Comparison of ENCODE assay signal across 27 cellular contexts in genomic region chr3:109899930-109900329, GRCh38.
"Had no signal": no experiment of that assay in that cellular context is flagged by ENCODE, and none has a peak within 500 bp of the region (broad histone marks: within the 10 kb centered on the region; RNA-seq: fewer than 3 reads in every experiment).

No MANE protein-coding gene starts in this region.

- H3K9me3 Mint-ChIP-seq: activated CD4-positive, alpha-beta T cell treated with anti-CD3 and anti-CD28 coated beads, Interleukin-2, amount 10 ng/mL, durations not matched to agents 24 days and 14 days; effector memory CD8-positive, alpha-beta T cell had no signal

- H3K27me3 Mint-ChIP-seq: activated CD4-positive, alpha-beta memory T cell treated with anti-CD3 and anti-CD28 coated beads, Interleukin-2, amount 10 ng/mL, durations not matched to agents 7 days and 5 days; activated CD4-positive, alpha-beta T cell treated with anti-CD3 and anti-CD28 coated beads, Interleukin-2, amount 10 ng/mL, durations not matched to agents 24 days and 14 days; activated naive CD8-positive, alpha-beta T cell; effector memory CD8-positive, alpha-beta T cell; naive thymus-derived CD8-positive, alpha-beta T cell had no signal

- ATAC-seq: effector memory CD8-positive, alpha-beta T cell; gastrocnemius medialis; naive thymus-derived CD8-positive, alpha-beta T cell; stimulated activated naive CD8-positive, alpha-beta T cell treated with anti-CD3 and anti-CD28 coated beads, Interleukin-15, Interleukin-2, amounts not matched to agents 100 U/mL and 50 U/mL, for 24 hours; upper lobe of right lung had no signal

- H3K4me3 Mint-ChIP-seq: activated CD4-positive, alpha-beta memory T cell treated with anti-CD3 and anti-CD28 coated beads, Interleukin-2, amount 10 ng/mL, durations not matched to agents 7 days and 5 days; activated CD4-positive, alpha-beta T cell treated with anti-CD3 and anti-CD28 coated beads, Interleukin-2, amount 10 ng/mL, durations not matched to agents 24 days and 14 days; activated naive CD8-positive, alpha-beta T cell; effector memory CD8-positive, alpha-beta T cell; mesothelial cell of epicardium had no signal

- H3K9me3 ChIP-seq: breast epithelium, colonic mucosa, esophagus muscularis mucosa, gastrocnemius medialis, left ventricle myocardium inferior, neutrophil, ovary, prostate gland, right atrium auricular region, thyroid gland, upper lobe of right lung had no signal

- DNase-seq: activated CD4-positive, alpha-beta memory T cell treated with anti-CD3 and anti-CD28 coated beads, Interleukin-2, amount 10 ng/mL, durations not matched to agents 7 days and 5 days; activated CD4-positive, alpha-beta T cell treated with anti-CD3 and anti-CD28 coated beads, Interleukin-2, amount 10 ng/mL, durations not matched to agents 24 days and 14 days; activated naive CD4-positive, alpha-beta T cell; amniotic stem cell; colonic mucosa; dorsolateral prefrontal cortex; effector memory CD8-positive, alpha-beta T cell; gastrocnemius medialis; hypothalamus; left ventricle myocardium inferior; mammary epithelial cell; naive thymus-derived CD8-positive, alpha-beta T cell; ovary; stimulated activated CD4-positive, alpha-beta T cell treated with anti-CD3 and anti-CD28 coated beads, Interleukin-4, amount 100 ng/mL, for 4 hours; stimulated activated naive CD8-positive, alpha-beta T cell treated with anti-CD3 and anti-CD28 coated beads, Interleukin-15, Interleukin-2, amounts not matched to agents 100 U/mL and 50 U/mL, for 24 hours; substantia nigra; T-helper 1 cell; T1000; thyroid gland; upper lobe of right lung had no signal

- H3K27ac Mint-ChIP-seq: activated CD4-positive, alpha-beta memory T cell treated with anti-CD3 and anti-CD28 coated beads, Interleukin-2, amount 10 ng/mL, durations not matched to agents 7 days and 5 days; activated CD4-positive, alpha-beta T cell treated with anti-CD3 and anti-CD28 coated beads, Interleukin-2, amount 10 ng/mL, durations not matched to agents 24 days and 14 days; activated naive CD8-positive, alpha-beta T cell; mesothelial cell of epicardium had no signal

- H3K36me3 Mint-ChIP-seq: activated naive CD8-positive, alpha-beta T cell; naive thymus-derived CD8-positive, alpha-beta T cell had no signal
